In the genomic region with DNA sequence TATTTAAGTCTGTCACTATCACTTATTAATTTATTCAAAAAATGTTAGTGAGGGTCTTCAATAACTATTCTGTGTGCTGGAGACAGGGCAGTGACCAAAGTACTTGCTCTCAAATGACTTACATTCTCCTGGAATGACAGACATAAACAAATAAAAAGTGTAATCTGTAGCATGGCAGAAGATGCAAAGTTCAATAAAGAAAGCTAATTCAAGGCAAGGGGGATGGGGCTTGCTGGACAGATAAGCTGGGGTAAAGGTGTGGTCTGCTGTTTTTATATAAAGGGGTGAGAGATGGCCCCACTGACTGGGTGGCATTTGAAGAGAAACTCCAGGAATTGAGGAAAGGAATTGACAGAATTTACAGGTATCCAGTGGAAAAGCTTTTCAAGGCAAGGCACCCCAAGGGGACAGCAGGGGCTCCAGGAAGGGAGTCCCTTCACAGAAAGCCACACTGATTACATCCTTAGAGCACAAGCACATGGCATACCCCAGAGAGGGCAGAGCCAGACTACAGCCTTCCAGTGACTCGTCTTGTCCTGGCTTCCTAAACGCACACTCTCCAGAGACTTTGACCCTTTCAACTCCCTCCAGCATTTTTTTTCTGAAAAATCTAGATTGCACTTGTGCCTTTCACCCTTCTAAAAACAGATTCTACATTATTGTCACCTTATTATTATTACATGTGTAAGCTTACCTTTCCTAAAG, we compare ENCODE assay signal across 15 cellular contexts.
DNase-seq lines count a peak whose midpoint lies in the region; ATAC-seq, FAIRE-seq and TF ChIP-seq lines count a peak whose summit lies in the region.
"Had no signal": no experiment of that assay in that cellular context is flagged by ENCODE, and none has a peak within 500 bp of the region (broad histone marks: within the 10 kb centered on the region; RNA-seq: fewer than 3 reads in every experiment).

No MANE protein-coding gene starts in this region.

- peak; percentile 69 for FAIRE-seq in RCC 7860 (lab: Jason Lieb, UNC)
- FAIRE-seq: G401.6 had no signal

- TF ChIP-seq CTCF in fibroblast of lung (conservative IDR thresholded peaks at IDR 0.05 in 1 of 2, IDR thresholded peaks at IDR 0.05 in 1 of 2; ENCODE audit: low read depth in 1 of 2, low read length in 2 of 2) (no peak), retinal pigment epithelial cell (conservative IDR thresholded peaks at IDR 0.05; ENCODE audit: low read depth, low read length) (no peak), WERI-Rb-1 (IDR thresholded peaks at IDR 0.05; ENCODE audit: low read depth, low read length) (no peak)

- H3K9me3 ChIP-seq in fibroblast of lung (ENCODE audit: control insufficient read depth, insufficient read depth, low read depth, low read length): no peaks in the 10 kb centered on the region
- H3K9me3 ChIP-seq in WERI-Rb-1 (ENCODE audit: severe bottlenecking): no peaks in the 10 kb centered on the region
- H3K9me3 ChIP-seq: tibial artery had no signal

- H3K27ac ChIP-seq in fibroblast of lung (ENCODE audit: insufficient read depth, low read length) (no peak overlapping the region), WERI-Rb-1 (no peak overlapping the region)
- H3K27ac ChIP-seq: KMS-11, tibial artery had no signal

- no peak overlapping the region for H2AFZ ChIP-seq in fibroblast of lung (ENCODE audit: low read length)

- H3K4me3 ChIP-seq in fibroblast of lung (replicated peaks in 1 of 4; ENCODE audit: control extremely low read depth in 1 of 4, insufficient read depth in 1 of 4, low read depth in 3 of 4, low read length in 4 of 4): no peak overlapping the region
- H3K4me3 ChIP-seq in retinal pigment epithelial cell (ENCODE audit: low read length): no peak overlapping the region
- no peak overlapping the region for H3K4me3 ChIP-seq in WERI-Rb-1 (ENCODE audit: low read depth, low read length)
- H3K4me3 ChIP-seq: tibial artery had no signal

- H4K20me1 ChIP-seq in fibroblast of lung (ENCODE audit: control insufficient read depth, extremely low read depth, insufficient read depth, low read length): no peaks in the 10 kb centered on the region

- H3K4me2 ChIP-seq in fibroblast of lung (ENCODE audit: extremely low read depth, insufficient read depth, low read length): no peak overlapping the region
- H3K4me2 ChIP-seq: KMS-11 had no signal

- no peaks in the 10 kb centered on the region for H3K27me3 ChIP-seq in fibroblast of lung (ENCODE audit: control insufficient read depth, insufficient read depth, low read length)
- H3K27me3 ChIP-seq in WERI-Rb-1 (ENCODE audit: insufficient read depth, low read depth, severe bottlenecking): no peaks in the 10 kb centered on the region
- H3K27me3 ChIP-seq: tibial artery had no signal

- no peaks in the 10 kb centered on the region for H3K79me2 ChIP-seq in fibroblast of lung (ENCODE audit: control insufficient read depth, insufficient read depth, low read length)

- H3K9ac ChIP-seq in fibroblast of lung (ENCODE audit: insufficient read depth, low read length): no peak overlapping the region
- H3K9ac ChIP-seq: KMS-11 had no signal

- ATAC-seq in GM19351 (IDR thresholded peaks at IDR 0.05; ENCODE audit: unreplicated experiment): no peak
- ATAC-seq: activated CD8-positive, alpha-beta T cell treated with anti-CD3 and anti-CD28 coated beads for 36 hours had no signal

- DNase-seq in GM03348 (ENCODE audit: low spot score) (peak; percentile 50), RCC 7860 (ENCODE audit: low spot score) (peak; percentile 68), fibroblast of lung (ENCODE audit: low read depth in 2 of 2) (peak; percentile 70 to 71), retinal pigment epithelial cell (ENCODE audit: low read depth) (peak; percentile 60), WERI-Rb-1 (no peak), Ammon's horn (ENCODE audit: low spot score) (no peak), NCI-H748 treated with DMSO at 0.1 percent for 48 hours (lab: John Stamatoyannopoulos, UW) (no peak)
- DNase-seq: activated CD8-positive, alpha-beta T cell treated with anti-CD3 and anti-CD28 coated beads for 36 hours; aorta; C1 segment of cervical spinal cord; NCI-H2081 treated with DMSO at 0.1 percent for 48 hours; tibial artery had no signal

- H3K4me1 ChIP-seq in fibroblast of lung (ENCODE audit: control insufficient read depth, extremely low read depth, insufficient read depth, low read length): peaks cover 6% of the 10 kb centered on the region
- H3K4me1 ChIP-seq: tibial artery had no signal

- H3K36me3 ChIP-seq in fibroblast of lung (ENCODE audit: control insufficient read depth, insufficient read depth, low read length): no peaks in the 10 kb centered on the region
- H3K36me3 ChIP-seq in WERI-Rb-1: no peaks in the 10 kb centered on the region
- H3K36me3 ChIP-seq: tibial artery had no signal

Comparison
In these comparisons a context has a peak if more than half of its experiments do, and no peak if none do; other contexts are left out.
1. DNase-seq: peak in GM03348 (single experiment), RCC 7860 (single experiment), fibroblast of lung (2 of 2) and retinal pigment epithelial cell (single experiment); none in WERI-Rb-1 (single experiment), Ammon's horn (single experiment) and NCI-H748 treated with DMSO at 0.1 percent for 48 hours (single experiment).